Comparison of ENCODE assay signal across 8 cellular contexts in genomic region chr19:32404939-32405430, GRCh38. TPM values are rescaled to one million over a fixed set of nuclear protein-coding genes. Genes with fewer than 3 reads are reported as not detected.
DNase-seq lines count a peak whose midpoint lies in the region; ATAC-seq, FAIRE-seq and TF ChIP-seq lines count a peak whose summit lies in the region.

No MANE protein-coding gene starts in this region.

- BruUV-seq in endothelial cell of umbilical vein (replicated peaks; lab: Mats Ljungman, UMichigan) = TSS peak; percentile 85

- 0 to 1% methylated on average over 28 to 30 of the region's 36 CpGs for WGBS in upper lobe of left lung, 2 donors

- no peak for TF ChIP-seq CTCF in endothelial cell of umbilical vein (IDR thresholded peaks at IDR 0.05; ENCODE audit: extremely low read depth in 1 of 2, insufficient read depth in 1 of 2, low read depth in 1 of 2, low read length in 2 of 2)
- TF ChIP-seq CTCF in mesothelial cell of epicardium (IDR thresholded peaks at IDR 0.05; ENCODE audit: unreplicated experiment) = no peak
- TF ChIP-seq CTCF in upper lobe of left lung (IDR thresholded peaks at IDR 0.05) = no peak

- CTCF ChIA-PET in endothelial cell of umbilical vein (lab: Charles Lee) = interaction anchor here (1.0 to 1.5 kb wide), 3 partner anchors 13 to 31 kb away, joined by 4 to 6 read pairs (median 4); no protein-coding TSS in a partner anchor

- no peak for TF ChIP-seq EP300 in upper lobe of left lung (IDR thresholded peaks at IDR 0.05)

- peak overlapping the region; percentile 54 for H3K4me2 ChIP-seq in endothelial cell of umbilical vein (ENCODE audit: insufficient read depth, low read length)

- H3K27me3 ChIP-seq in endothelial cell of umbilical vein (ENCODE audit: control insufficient read depth in 2 of 2, insufficient read depth in 2 of 2, low read length in 2 of 2) (no peaks in the 10 kb centered on the region), upper lobe of left lung (no peaks in the 10 kb centered on the region)

- peaks cover 3% of the 10 kb centered on the region for H3K27me3 Mint-ChIP-seq in T-helper 1 cell treated with Interleukin-12 subunit alpha and Interleukin-12 subunit beta and Interleukin-4 antibody, amounts not matched to agents 30 μg/mL and 1 μg/mL, for 36 hours (ENCODE audit: low read depth)
- H3K27me3 Mint-ChIP-seq in mesothelial cell of epicardium (ENCODE audit: low read depth) = no peaks in the 10 kb centered on the region

- H3K9me3 Mint-ChIP-seq in T-helper 1 cell treated with Interleukin-12 subunit alpha and Interleukin-12 subunit beta and Interleukin-4 antibody, amounts not matched to agents 30 μg/mL and 1 μg/mL, for 36 hours = no peaks in the 10 kb centered on the region
- H3K9me3 Mint-ChIP-seq in mesothelial cell of epicardium = no peaks in the 10 kb centered on the region

- H3K27ac ChIP-seq in endothelial cell of umbilical vein (ENCODE audit: insufficient read depth, low read depth, low read length) = peak overlapping the region; percentile 95
- H3K27ac ChIP-seq in upper lobe of left lung = peak overlapping the region; percentile 92 to 99 (median 99)

- POLR2A ChIA-PET in endothelial cell of umbilical vein (lab: Charles Lee) = interaction anchor here (0.6 to 1.2 kb wide), 6 partner anchors 17 to 195 kb away, joined by 3 to 12 read pairs (median 5); partner anchors contain the start of gene ZNF507

- H3K9ac ChIP-seq in endothelial cell of umbilical vein (replicated peaks; ENCODE audit: extremely low read depth, insufficient read depth, low read length) = peak overlapping the region; percentile 98

- H3K9me1 ChIP-seq in endothelial cell of umbilical vein (replicated peaks; ENCODE audit: control insufficient read depth, extremely low read depth, insufficient read depth, low read length) = no peaks in the 10 kb centered on the region

- dilution Hi-C loops in endothelial cell of umbilical vein (cut with MboI; ENCODE audit: extremely low pct_ligation_motif_present, low sequenced_read_pairs) = no loop called here

- H3K79me2 ChIP-seq in endothelial cell of umbilical vein (ENCODE audit: control insufficient read depth, insufficient read depth, low read length) = peaks cover 7% of the 10 kb centered on the region

- H3K4me1 ChIP-seq in endothelial cell of umbilical vein (ENCODE audit: control insufficient read depth, extremely low read depth, insufficient read depth, low read length) (peaks cover 8% of the 10 kb centered on the region), upper lobe of left lung (peaks cover 14 to 37% (median 16%) of the 10 kb centered on the region in 4 donors)

- peak; percentile 67 for FAIRE-seq in endothelial cell of umbilical vein (lab: Jason Lieb, UNC)

- H3K4me3 ChIP-seq in endothelial cell of umbilical vein (replicated peaks in 1 of 3; ENCODE audit: insufficient read depth in 1 of 3, low read depth in 1 of 3, low read length in 3 of 3) (peak overlapping the region; percentile 43 to 97 (median 72)), upper lobe of left lung (peak overlapping the region; percentile 53 to 91 (median 86))

- DNase-seq in AG08396 (ENCODE audit: low spot score) = peak; percentile 64
- DNase-seq in endothelial cell of umbilical vein (ENCODE audit: low read depth, low spot score) = no peak
- DNase-seq in mesothelial cell of epicardium (ENCODE audit: low spot score in 2 of 2, unreplicated experiment in 2 of 2) = peak; percentile 31 to 67
- peak; percentile 63 to 94 for DNase-seq in upper lobe of left lung

- peaks cover 10% of the 10 kb centered on the region for H3K4me1 Mint-ChIP-seq in T-helper 1 cell treated with Interleukin-12 subunit alpha and Interleukin-12 subunit beta and Interleukin-4 antibody, amounts not matched to agents 30 μg/mL and 1 μg/mL, for 36 hours (ENCODE audit: low read depth)
- peaks cover 25% of the 10 kb centered on the region for H3K4me1 Mint-ChIP-seq in mesothelial cell of epicardium

- H3K27ac Mint-ChIP-seq in T-helper 1 cell treated with Interleukin-12 subunit alpha and Interleukin-12 subunit beta and Interleukin-4 antibody, amounts not matched to agents 30 μg/mL and 1 μg/mL, for 36 hours = no peak overlapping the region
- H3K27ac Mint-ChIP-seq in mesothelial cell of epicardium = peak overlapping the region; percentile 98

- intact Hi-C loops in endothelial cell of umbilical vein (cut with micrococcal nuclease) = loop anchor here (1.0 to 2.0 kb wide), 6 partner anchors 17 to 772 kb away; partner anchors contain the start of genes NUDT19, PDCD5 and ZNF507

- H3K36me3 ChIP-seq in endothelial cell of umbilical vein (ENCODE audit: control insufficient read depth in 2 of 2, extremely low read depth in 1 of 2, insufficient read depth in 2 of 2, low read length in 2 of 2) (peaks cover 4 to 5% of the 10 kb centered on the region in 2 experiments), upper lobe of left lung (peaks cover 0 to 10% (median 4%) of the 10 kb centered on the region in 4 donors)

- ATAC-seq in GM18498 (IDR thresholded peaks at IDR 0.05; ENCODE audit: unreplicated experiment) (peak; percentile 11), HG03439 (IDR thresholded peaks at IDR 0.05; ENCODE audit: unreplicated experiment) (peak; percentile 20), upper lobe of left lung (ENCODE audit: low FRiP score in 2 of 2) (peak; percentile 31 to 56), HG03097 (IDR thresholded peaks at IDR 0.05; ENCODE audit: low FRiP score, unreplicated experiment) (no peak)

- TF ChIP-seq POLR2A in endothelial cell of umbilical vein (IDR thresholded peaks at IDR 0.05; ENCODE audit: low read depth, low read length) (no peak), upper lobe of left lung (IDR thresholded peaks at IDR 0.05) (no peak)

- H2AFZ ChIP-seq in endothelial cell of umbilical vein (ENCODE audit: low read depth, low read length) = peak overlapping the region; percentile 63

- peak overlapping the region; percentile 82 for H3K4me3 Mint-ChIP-seq in T-helper 1 cell treated with Interleukin-12 subunit alpha and Interleukin-12 subunit beta and Interleukin-4 antibody, amounts not matched to agents 30 μg/mL and 1 μg/mL, for 36 hours
- H3K4me3 Mint-ChIP-seq in mesothelial cell of epicardium = peak overlapping the region; percentile 86

- no peaks in the 10 kb centered on the region for H3K9me3 ChIP-seq in endothelial cell of umbilical vein (replicated peaks; ENCODE audit: control insufficient read depth, insufficient read depth, low read length)
- H3K9me3 ChIP-seq in upper lobe of left lung = no peaks in the 10 kb centered on the region

- peaks cover 2% of the 10 kb centered on the region for H3K36me3 Mint-ChIP-seq in T-helper 1 cell treated with Interleukin-12 subunit alpha and Interleukin-12 subunit beta and Interleukin-4 antibody, amounts not matched to agents 30 μg/mL and 1 μg/mL, for 36 hours (ENCODE audit: low read depth)
- H3K36me3 Mint-ChIP-seq in mesothelial cell of epicardium = peaks cover 14% of the 10 kb centered on the region

- H4K20me1 ChIP-seq in endothelial cell of umbilical vein (replicated peaks; ENCODE audit: control insufficient read depth, extremely low read depth, insufficient read depth, low read length) = no peaks in the 10 kb centered on the region

TF ChIP-seq in endothelial cell of umbilical vein, 7 proteins besides CTCF, POLR2A, EP300 and RAD21:
- TF ChIP-seq MAX (IDR thresholded peaks at IDR 0.05; ENCODE audit: insufficient read depth, insufficient read length) (no peak), GATA2 (IDR thresholded peaks at IDR 0.05; ENCODE audit: insufficient read depth, insufficient read length, low read depth, low read length) (no peak), EZH2 (IDR thresholded peaks at IDR 0.05; ENCODE audit: borderline replicate concordance, low read depth, low read length, severe bottlenecking) (no peak), MYC (IDR thresholded peaks at IDR 0.05; ENCODE audit: low read depth, low read length) (no peak), FOS (IDR thresholded peaks at IDR 0.05; ENCODE audit: borderline replicate concordance, insufficient read depth, low read length) (no peak), POLR2AphosphoS5 (IDR thresholded peaks at IDR 0.05; ENCODE audit: insufficient read depth, low read depth, low read length) (no peak), JUN (IDR thresholded peaks at IDR 0.05; ENCODE audit: borderline replicate concordance, insufficient read depth, insufficient read length, low read depth) (no peak)
TF ChIP-seq in endothelial cell of umbilical vein: peak in this region for 0.

RNA-seq across cellular contexts. Expression of gene DPY19L3, which starts 0.6 kb away (rescaled TPM):
- total RNA-seq in endothelial cell of umbilical vein = 39.3 and 39.5 TPM in 2 replicates
- 26.2 and 36.1 TPM in 2 replicates for polyA plus RNA-seq in endothelial cell of umbilical vein
- 20.8 and 22.1 TPM in 2 replicates for polyA plus RNA-seq in endothelial cell of umbilical vein (2011; cell fraction: cytosol; rRNA removed)
- polyA plus RNA-seq in endothelial cell of umbilical vein (2011; cell fraction: nucleus; rRNA removed) = 141 and 143 TPM in 2 replicates
- polyA plus RNA-seq in endothelial cell of umbilical vein (2012) = 14.9 and 16.9 TPM in 2 replicates
- 45.2 and 69.5 TPM in 2 replicates for polyA minus RNA-seq in endothelial cell of umbilical vein
- 15.3 TPM for polyA minus RNA-seq in endothelial cell of umbilical vein (2011; cell fraction: cytosol; rRNA and poly(A)+ RNA removed)
- 64.1 and 97.8 TPM in 2 replicates for polyA minus RNA-seq in endothelial cell of umbilical vein (2011; cell fraction: nucleus; rRNA and poly(A)+ RNA removed)
- 107 to 111 TPM (median 109 TPM) in 3 replicates for total RNA-seq in mesothelial cell of epicardium
- 10 to 100 TPM; 27.3 to 76.5 (median 29.5) TPM for total RNA-seq in upper lobe of left lung

RNA-seq across cellular contexts. Expression of gene ZNF507, which starts 59.6 kb away (rescaled TPM):
- total RNA-seq in endothelial cell of umbilical vein = 20.3 and 23.0 TPM in 2 replicates
- polyA plus RNA-seq in endothelial cell of umbilical vein = 4.8 and 6.8 TPM in 2 replicates
- polyA plus RNA-seq in endothelial cell of umbilical vein (2011; cell fraction: cytosol; rRNA removed) = 7.9 and 8.4 TPM in 2 replicates
- 21.5 and 23.7 TPM in 2 replicates for polyA plus RNA-seq in endothelial cell of umbilical vein (2011; cell fraction: nucleus; rRNA removed)
- 10.4 and 11.8 TPM in 2 replicates for polyA plus RNA-seq in endothelial cell of umbilical vein (2012)
- polyA minus RNA-seq in endothelial cell of umbilical vein = 16.3 and 16.4 TPM in 2 replicates
- polyA minus RNA-seq in endothelial cell of umbilical vein (2011; cell fraction: cytosol; rRNA and poly(A)+ RNA removed) = 12.1 TPM
- polyA minus RNA-seq in endothelial cell of umbilical vein (2011; cell fraction: nucleus; rRNA and poly(A)+ RNA removed) = 23.9 and 34.8 TPM in 2 replicates
- total RNA-seq in mesothelial cell of epicardium = 33.4 to 34.1 TPM (median 33.6 TPM) in 3 replicates
- 10 to 100 TPM; 13.0 to 27.2 (median 17.5) TPM for total RNA-seq in upper lobe of left lung
